8 cellular contexts compared by ENCODE assay signal in the genomic region with DNA sequence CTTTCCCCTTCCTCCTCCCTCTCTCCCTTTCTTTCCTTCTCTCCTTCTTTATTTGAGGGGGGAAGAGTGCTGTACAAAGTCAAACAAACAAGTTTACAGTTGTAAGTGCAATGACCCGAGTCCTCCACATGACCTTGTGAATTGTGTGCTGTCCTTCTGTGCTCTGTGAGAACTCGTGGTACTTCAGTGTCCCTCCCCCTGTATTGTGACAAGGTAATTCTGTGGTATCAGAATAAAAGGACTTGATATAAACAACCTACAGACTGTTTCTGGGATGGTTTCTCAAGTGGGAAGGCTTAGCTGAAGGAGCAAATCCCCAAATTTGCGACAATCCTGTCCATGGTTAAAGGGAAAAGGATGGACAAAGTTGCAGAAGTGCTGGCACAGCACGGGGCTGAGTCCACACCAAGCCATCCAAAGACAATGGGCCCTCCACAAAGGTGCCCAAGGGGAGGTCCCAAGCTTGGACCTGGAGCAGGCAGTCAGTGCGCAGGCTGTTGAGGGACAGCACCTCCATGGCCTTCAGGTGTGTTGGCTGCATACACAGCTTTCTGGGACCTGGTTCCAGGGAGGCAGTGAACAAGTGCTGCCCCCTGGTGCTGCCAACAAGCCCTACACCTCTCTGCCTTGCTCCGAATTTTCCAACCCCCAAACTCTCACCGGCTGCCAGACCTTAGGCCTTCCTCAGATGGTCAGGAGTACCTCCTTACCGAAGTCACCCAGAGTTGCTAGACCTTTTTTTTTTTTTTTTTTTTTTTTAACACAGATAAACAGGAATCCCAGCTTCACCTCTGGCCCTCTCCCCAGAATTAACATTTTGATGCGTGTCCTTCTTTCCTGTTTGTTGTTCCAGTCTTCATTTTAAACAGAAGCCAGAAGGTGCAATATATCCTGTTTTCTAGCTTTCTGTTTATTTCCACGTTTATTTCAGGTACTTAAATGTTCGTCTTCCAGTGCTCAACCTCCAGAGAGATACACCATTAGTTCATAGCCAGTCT. TPM values are rescaled to one million over a fixed set of nuclear protein-coding genes. Genes with fewer than 3 reads are reported as not detected.
DNase-seq lines count a peak whose midpoint lies in the region; ATAC-seq and TF ChIP-seq lines count a peak whose summit lies in the region.

No MANE protein-coding gene starts in this region.

- H3K36me3 ChIP-seq in PC-9 (ENCODE audit: low read depth) = no peaks in the 10 kb centered on the region; the same call in 1 of the 2 replicates
- H3K36me3 ChIP-seq in spleen = peaks cover 0 to 13% (median 9%) of the 10 kb centered on the region in 6 donors

- POLR2A ChIA-PET in PC-9 (lab: Charles Lee; ENCODE audit: unreplicated experiment) = interaction anchor here (0.6 to 0.7 kb wide), 2 partner anchors 132 to 219 kb away, joined by 5 to 6 read pairs; no protein-coding TSS in a partner anchor

- peaks cover 19% of the 10 kb centered on the region for H3F3A ChIP-seq in PC-9 (ENCODE audit: insufficient read depth, low read depth)

- H3K4me2 ChIP-seq in PC-9 = peak overlapping the region; percentile 36

- peaks cover 7% of the 10 kb centered on the region; the same call in 1 of the 2 replicates for H4K20me1 ChIP-seq in PC-9 (ENCODE audit: insufficient read depth)

- no TSS peak for BruUV-seq in PC-9 (replicated peaks; lab: Mats Ljungman, UMichigan)

- H3K4me3 ChIP-seq in PC-9 (no peak overlapping the region), spleen (no peak overlapping the region)

- H3K4me1 ChIP-seq in PC-9 (replicated peaks; ENCODE audit: insufficient read depth) (peaks cover 28% of the 10 kb centered on the region), spleen (peaks cover 10 to 44% (median 24%) of the 10 kb centered on the region in 6 donors)

- no peak overlapping the region for H2AFZ ChIP-seq in PC-9

- CTCF ChIA-PET in PC-9 (lab: Charles Lee) = interaction anchor here (0.5 to 1.8 kb wide), 14 partner anchors 84 to 427 kb away, joined by 3 to 28 read pairs (median 6); no protein-coding TSS in a partner anchor

- no peaks in the 10 kb centered on the region for H3K9me3 Mint-ChIP-seq in activated naive CD4-positive, alpha-beta T cell treated with anti-CD3 and anti-CD28 coated beads, Interleukin-2, amount 50 U/mL, for 72 hours

- peaks cover 21% of the 10 kb centered on the region; the same call in 1 of the 2 replicates for H3K79me2 ChIP-seq in PC-9 (ENCODE audit: low read depth)

- H3K36me3 Mint-ChIP-seq in activated naive CD4-positive, alpha-beta T cell treated with anti-CD3 and anti-CD28 coated beads, Interleukin-2, amount 50 U/mL, for 72 hours = peaks cover 0 to 10% of the 10 kb centered on the region in 2 donors

- H3K27ac Mint-ChIP-seq in activated naive CD4-positive, alpha-beta T cell treated with anti-CD3 and anti-CD28 coated beads, Interleukin-2, amount 50 U/mL, for 72 hours = peak overlapping the region; percentile 1 to 24

- no peaks in the 10 kb centered on the region for H3K9me2 ChIP-seq in PC-9 (ENCODE audit: insufficient read depth)

- 42 to 49% (median 48%) methylated on average over 11 of the region's 11 CpGs for WGBS in spleen, 5 donors

- no peaks in the 10 kb centered on the region for H3K9me3 ChIP-seq in PC-9 (ENCODE audit: insufficient read depth, low read depth)
- H3K9me3 ChIP-seq in spleen = no peaks in the 10 kb centered on the region

- no peak for TF ChIP-seq POLR2A in spleen (IDR thresholded peaks at IDR 0.05)

- TF ChIP-seq CTCF in PC-9 (conservative IDR thresholded peaks at IDR 0.05) = peak; percentile 83
- TF ChIP-seq CTCF in spleen (IDR thresholded peaks at IDR 0.05 in 8 of 11, conservative IDR thresholded peaks at IDR 0.05 in 3 of 11) = peak; percentile 71 to 88 (median 84)

- no peak overlapping the region for H3K27ac ChIP-seq in PC-9
- H3K27ac ChIP-seq in spleen = no peak overlapping the region

- DNase-seq in ELR (ENCODE audit: low read depth) (peak; percentile 70), PC-9 (peak; percentile 60 to 75), left ventricle myocardium superior (peak; percentile 72), spleen (peak; percentile 88), NCI-H82 treated with DMSO at 0.1 percent for 48 hours (lab: John Stamatoyannopoulos, UW; ENCODE audit: unreplicated experiment) (no peak)
- peak; percentile 77 to 80 for DNase-seq in activated naive CD4-positive, alpha-beta T cell treated with anti-CD3 and anti-CD28 coated beads, Interleukin-2, amount 50 U/mL, for 72 hours (ENCODE audit: low spot score in 2 of 2)

- H3K27me3 ChIP-seq in PC-9 (ENCODE audit: insufficient read depth, low read depth) = no peaks in the 10 kb centered on the region
- H3K27me3 ChIP-seq in spleen (replicated peaks in 1 of 7) = peaks cover 0 to 6% (median 0%) of the 10 kb centered on the region in 7 donors

- intact Hi-C loops in PC-9 (cut with micrococcal nuclease; ENCODE audit: unreplicated experiment) = loop anchor here (1.0 to 5.0 kb wide), 5 partner anchors 51 to 324 kb away; partner anchors contain the start of gene GMPPB
- intact Hi-C loops in left ventricle myocardium superior (cut with micrococcal nuclease) = loop anchor here (5.0 kb wide), 1 partner anchor 134 kb away; no protein-coding TSS in a partner anchor
- intact Hi-C loops in spleen (cut with DNase I; ENCODE audit: low total_unique reads) = loop anchor here (2.0 kb wide), 1 partner anchor 133 kb away; no protein-coding TSS in a partner anchor

- ATAC-seq in activated naive CD4-positive, alpha-beta T cell treated with anti-CD3 and anti-CD28 coated beads, Interleukin-2, amount 50 U/mL, for 72 hours = peak in 1 of 2 donors; percentile 4
- ATAC-seq in left ventricle myocardium superior = peak; percentile 8
- ATAC-seq in GM18517 (IDR thresholded peaks at IDR 0.05; ENCODE audit: unreplicated experiment) = no peak
- ATAC-seq in GM18907 (IDR thresholded peaks at IDR 0.05; ENCODE audit: unreplicated experiment) = no peak

RNA-seq across cellular contexts. Expression of gene APEH, which starts 2.6 kb away (rescaled TPM):
- 131 TPM in 2 replicates for total RNA-seq in PC-9 (2021)
- total RNA-seq in activated naive CD4-positive, alpha-beta T cell treated with anti-CD3 and anti-CD28 coated beads, Interleukin-2, amount 50 U/mL, for 72 hours = 100 to 1,000 TPM; 137 to 164 TPM
- 113 TPM for total RNA-seq in left ventricle myocardium superior
- 10 to 100 TPM; 63.1 to 89.5 (median 78.7) TPM for total RNA-seq in spleen
- 10 to 100 TPM; 29.6 to 46.0 (median 42.7) TPM for polyA plus RNA-seq in spleen

RNA-seq across cellular contexts. Expression of gene MST1, which starts 17.7 kb away (rescaled TPM):
- 10.4 and 16.8 TPM in 2 replicates for total RNA-seq in PC-9 (2021)
- 10 to 100 TPM; 11.8 to 15.9 TPM for total RNA-seq in activated naive CD4-positive, alpha-beta T cell treated with anti-CD3 and anti-CD28 coated beads, Interleukin-2, amount 50 U/mL, for 72 hours
- total RNA-seq in left ventricle myocardium superior = 6.6 TPM
- 10 to 100 TPM; 17.0 to 26.9 (median 21.1) TPM for total RNA-seq in spleen
- 10 to 100 TPM; 28.0 to 65.8 (median 43.4) TPM for polyA plus RNA-seq in spleen

RNA-seq across cellular contexts. Expression of gene RNF123, which starts 17.8 kb away (rescaled TPM):
- total RNA-seq in PC-9 (2021) (46.7 and 48.6 TPM in 2 replicates), left ventricle myocardium superior (45.3 TPM), spleen (10 to 100 TPM; 34.9 to 57.5 (median 48.1) TPM)
- total RNA-seq in activated naive CD4-positive, alpha-beta T cell treated with anti-CD3 and anti-CD28 coated beads, Interleukin-2, amount 50 U/mL, for 72 hours = 10 to 100 TPM; 25.5 to 34.0 TPM
- polyA plus RNA-seq in spleen = 10 to 100 TPM; 11.6 to 22.5 (median 18.0) TPM

RNA-seq across cellular contexts. Expression of gene AMIGO3, which starts 47.9 kb away (rescaled TPM):
- 1.0 TPM in 1 of 2 replicates, not detected in the other for total RNA-seq in PC-9 (2021)
- not detected for total RNA-seq in activated naive CD4-positive, alpha-beta T cell treated with anti-CD3 and anti-CD28 coated beads, Interleukin-2, amount 50 U/mL, for 72 hours
- total RNA-seq in left ventricle myocardium superior = not detected
- total RNA-seq in spleen = 1 to 10 TPM in 2 of 7 donors, under 1 TPM in 1, not detected in 4; 0.23 to 1.6 (median 1.4) TPM
- 1 to 10 TPM in 1 of 3 donors, under 1 TPM in 2; 0.52 to 1.1 (median 0.79) TPM for polyA plus RNA-seq in spleen

RNA-seq across cellular contexts. Expression of gene GMPPB, which starts 52.2 kb away (rescaled TPM):
- total RNA-seq in PC-9 (2021) = 20.4 and 24.2 TPM in 2 replicates
- total RNA-seq in activated naive CD4-positive, alpha-beta T cell treated with anti-CD3 and anti-CD28 coated beads, Interleukin-2, amount 50 U/mL, for 72 hours = 10 to 100 TPM; 29.9 to 31.6 TPM
- 16.4 TPM for total RNA-seq in left ventricle myocardium superior
- 10 to 100 TPM; 24.0 to 34.3 (median 30.0) TPM for total RNA-seq in spleen
- 10 to 100 TPM; 10.8 to 21.2 (median 11.1) TPM for polyA plus RNA-seq in spleen
